In genomic region chr6:3939559-3939958, GRCh38 we compare ENCODE assay signal across 1 cellular context.
TF ChIP-seq lines count a peak whose summit lies in the region.

No MANE protein-coding gene starts in this region.

TF ChIP-seq in K562, 482 proteins besides CTCF, POLR2A, EP300 and RAD21 (continued from another document):
- TF ChIP-seq ZMIZ1 (IDR thresholded peaks at IDR 0.05; ENCODE audit: low read depth in 2 of 2, low read length in 2 of 2) (no peak), TAF1 (IDR thresholded peaks at IDR 0.05; ENCODE audit: control insufficient read depth, extremely low read depth, insufficient read depth, low read length, severe bottlenecking) (no peak), TSC22D4 (tag; IDR thresholded peaks at IDR 0.05) (no peak), HMGXB4 (CRISPR knock-in tag; IDR thresholded peaks at IDR 0.05) (no peak), MCM2 (IDR thresholded peaks at IDR 0.05; ENCODE audit: low read depth) (no peak), TBL1XR1 (IDR thresholded peaks at IDR 0.05; ENCODE audit: low read length in 2 of 2) (no peak), CEBPB (tag; IDR thresholded peaks at IDR 0.05) (no peak), PRMT5 (CRISPR knock-in tag; IDR thresholded peaks at IDR 0.05) (no peak), POLR3A (IDR thresholded peaks at IDR 0.05; ENCODE audit: borderline replicate concordance, extremely low read depth, insufficient read depth, insufficient read length) (no peak), ETV5 (CRISPR knock-in tag; IDR thresholded peaks at IDR 0.05; ENCODE audit: low read depth) (no peak), TCF7L2 (IDR thresholded peaks at IDR 0.05; ENCODE audit: low read depth, low read length) (no peak), NKRF (IDR thresholded peaks at IDR 0.05; ENCODE audit: borderline replicate concordance) (no peak), RBFOX2 (IDR thresholded peaks at IDR 0.05; ENCODE audit: low read depth, low read length) (no peak)
